In genomic region chr1:53305650-53306049, GRCh38 we compare ENCODE assay signal across 1 cellular context.
TF ChIP-seq lines count a peak whose summit lies in the region.

No MANE protein-coding gene starts in this region.

TF ChIP-seq in H1, 55 proteins besides CTCF, POLR2A, EP300 and RAD21:
- TF ChIP-seq BACH1 (IDR thresholded peaks at IDR 0.05; ENCODE audit: low read length) (no peak), ASH2L (IDR thresholded peaks at IDR 0.05; ENCODE audit: low read length) (no peak), TEAD4 (IDR thresholded peaks at IDR 0.05; ENCODE audit: low read depth, low read length) (no peak), RXRA (IDR thresholded peaks at IDR 0.05; ENCODE audit: insufficient read depth, low read depth, low read length) (no peak), SIRT6 (IDR thresholded peaks at IDR 0.05; ENCODE audit: low read length) (no peak), GABPA (IDR thresholded peaks at IDR 0.05; ENCODE audit: borderline replicate concordance, insufficient read depth, low read length) (no peak), NRF1 (IDR thresholded peaks at IDR 0.05; ENCODE audit: low read depth, low read length) (no peak), SIN3A (conservative IDR thresholded peaks at IDR 0.05 in 1 of 2, IDR thresholded peaks at IDR 0.05 in 1 of 2; ENCODE audit: low read depth in 1 of 2, low read length in 2 of 2) (no peak), TBP (IDR thresholded peaks at IDR 0.05; ENCODE audit: low read depth, low read length) (no peak), TAF7 (optimal IDR thresholded peaks at IDR 0.05; ENCODE audit: borderline replicate concordance, low read depth, low read length) (no peak), KDM4A (IDR thresholded peaks at IDR 0.05; ENCODE audit: low read depth, low read length, severe bottlenecking) (no peak), TCF12 (IDR thresholded peaks at IDR 0.05; ENCODE audit: low read depth, low read length) (no peak), HDAC6 (IDR thresholded peaks at IDR 0.05; ENCODE audit: low read depth, low read length) (no peak), CHD2 (IDR thresholded peaks at IDR 0.05; ENCODE audit: low read length) (no peak), SAP30 (IDR thresholded peaks at IDR 0.05; ENCODE audit: insufficient read depth, insufficient replicate concordance, low read length) (no peak), BRCA1 (IDR thresholded peaks at IDR 0.05; ENCODE audit: low read depth, low read length) (no peak), SIX5 (IDR thresholded peaks at IDR 0.05; ENCODE audit: low read depth, low read length) (no peak)
